8 cellular contexts compared by ENCODE assay signal in the genomic region with DNA sequence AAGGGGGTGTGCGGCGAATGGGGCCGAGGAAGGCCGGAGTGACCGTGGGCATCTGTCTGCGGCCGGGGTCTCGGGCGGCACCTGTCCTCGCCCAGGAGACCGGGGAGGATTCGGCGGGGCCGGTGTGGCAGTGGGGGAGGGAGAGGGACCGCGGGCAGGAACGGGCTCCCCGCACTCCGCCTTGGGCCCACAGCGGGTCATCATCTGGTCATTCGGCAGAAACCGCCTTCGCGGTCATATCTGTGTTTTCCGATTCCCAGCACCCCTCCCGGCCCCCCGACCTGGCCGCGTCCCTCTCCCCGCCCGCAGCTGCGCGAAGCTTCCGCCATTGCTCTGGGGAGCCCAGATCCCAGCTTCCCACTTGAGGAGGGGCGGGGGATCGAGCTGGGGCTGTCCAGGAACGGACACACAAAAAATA. TPM values are rescaled to one million over a fixed set of nuclear protein-coding genes. Genes with fewer than 3 reads are reported as not detected.
DNase-seq lines count a peak whose midpoint lies in the region; ATAC-seq, FAIRE-seq and TF ChIP-seq lines count a peak whose summit lies in the region.

No MANE protein-coding gene starts in this region.

- peaks cover 45% of the 10 kb centered on the region for H3K4me1 Mint-ChIP-seq in activated CD8-positive, alpha-beta memory T cell treated with anti-CD3 and anti-CD28 coated beads, Interleukin-2, amount 10 ng/mL, durations not matched to agents 7 days and 5 days
- H3K4me1 Mint-ChIP-seq in dendritic cell treated with granulocyte-macrophage colony-stimulating factor and Interleukin-4, amounts not matched to agents 40 ng/mL and 50 ng/mL, for 4 days (ENCODE audit: low read depth), result peaks cover 44% of the 10 kb centered on the region

- no peaks in the 10 kb centered on the region for H3K9me3 Mint-ChIP-seq in activated CD8-positive, alpha-beta memory T cell treated with anti-CD3 and anti-CD28 coated beads, Interleukin-2, amount 10 ng/mL, durations not matched to agents 7 days and 5 days (ENCODE audit: low read depth)
- H3K9me3 Mint-ChIP-seq in dendritic cell treated with granulocyte-macrophage colony-stimulating factor and Interleukin-4, amounts not matched to agents 40 ng/mL and 50 ng/mL, for 4 days, result no peaks in the 10 kb centered on the region

- no peak for ATAC-seq in activated CD8-positive, alpha-beta memory T cell treated with anti-CD3 and anti-CD28 coated beads, Interleukin-2, amount 10 ng/mL, durations not matched to agents 7 days and 5 days
- ATAC-seq in HepG2 (no peak), HG03095 (IDR thresholded peaks at IDR 0.05; ENCODE audit: unreplicated experiment) (no peak), GM21825 (IDR thresholded peaks at IDR 0.05; ENCODE audit: unreplicated experiment) (no peak)

- H3K36me3 ChIP-seq in OCI-LY3 (replicated peaks; ENCODE audit: low read depth, low read length) (peaks cover 20% of the 10 kb centered on the region), HepG2 (replicated peaks in 1 of 2; ENCODE audit: control insufficient read depth in 1 of 2, insufficient read depth in 2 of 2, low read length in 2 of 2) (no peaks in the 10 kb centered on the region; a peak in 1 of 5 replicates), stomach smooth muscle (ENCODE audit: control insufficient read depth in 2 of 2, insufficient read depth in 2 of 2, low read length in 2 of 2) (peaks cover 11 to 17% of the 10 kb centered on the region in 2 donors)

- no peak for TF ChIP-seq CTCF in OCI-LY3 (IDR thresholded peaks at IDR 0.05; ENCODE audit: low read depth, low read length)
- no peak for TF ChIP-seq CTCF in HepG2 (CRISPR knock-in tag; IDR thresholded peaks at IDR 0.05)

- H3K9me3 ChIP-seq in OCI-LY3 (ENCODE audit: insufficient read depth, low read length) (no peaks in the 10 kb centered on the region), HepG2 (ENCODE audit: low read length) (no peaks in the 10 kb centered on the region), stomach smooth muscle (ENCODE audit: control insufficient read depth in 2 of 2, low read length in 2 of 2) (no peaks in the 10 kb centered on the region)

- intact Hi-C loops in dendritic cell treated with granulocyte-macrophage colony-stimulating factor and Interleukin-4, amounts not matched to agents 40 ng/mL and 50 ng/mL, for 4 days (cut with micrococcal nuclease), result loop anchor here (5.0 to 10.0 kb wide), 3 partner anchors 54 to 432 kb away; no protein-coding TSS in a partner anchor
- intact Hi-C loops in HepG2 (cut with micrococcal nuclease; ENCODE audit: unreplicated experiment), result no loop called here

- H3K4me2 ChIP-seq in OCI-LY3 (ENCODE audit: low read length) (peak overlapping the region; percentile 74), HepG2 (ENCODE audit: low read depth, low read length) (peak overlapping the region; percentile 99)

- H3K27me3 Mint-ChIP-seq in activated CD8-positive, alpha-beta memory T cell treated with anti-CD3 and anti-CD28 coated beads, Interleukin-2, amount 10 ng/mL, durations not matched to agents 7 days and 5 days, result peaks cover 10% of the 10 kb centered on the region
- peaks cover 20% of the 10 kb centered on the region for H3K27me3 Mint-ChIP-seq in dendritic cell treated with granulocyte-macrophage colony-stimulating factor and Interleukin-4, amounts not matched to agents 40 ng/mL and 50 ng/mL, for 4 days

- H3K27ac ChIP-seq in OCI-LY3 (ENCODE audit: low read length) (peak overlapping the region; percentile 57), HepG2 (ENCODE audit: extremely low read length, insufficient read depth, low read length) (no peak overlapping the region), stomach smooth muscle (ENCODE audit: low read length) (peak overlapping the region; percentile 99)

- peak overlapping the region; percentile 83 for H3K27ac Mint-ChIP-seq in activated CD8-positive, alpha-beta memory T cell treated with anti-CD3 and anti-CD28 coated beads, Interleukin-2, amount 10 ng/mL, durations not matched to agents 7 days and 5 days
- peak overlapping the region; percentile 98 for H3K27ac Mint-ChIP-seq in dendritic cell treated with granulocyte-macrophage colony-stimulating factor and Interleukin-4, amounts not matched to agents 40 ng/mL and 50 ng/mL, for 4 days

- BruUV-seq in HepG2 (replicated peaks; lab: Mats Ljungman, UMichigan), result no TSS peak

- DNase-seq in activated CD8-positive, alpha-beta memory T cell treated with anti-CD3 and anti-CD28 coated beads, Interleukin-2, amount 10 ng/mL, durations not matched to agents 7 days and 5 days, result peak; percentile 54
- DNase-seq in activated CD8-positive, alpha-beta memory T cell treated with anti-CD3 and anti-CD28 coated beads, Interleukin-2, amount 50 U/mL, for 4 hours, result no peak
- DNase-seq in HepG2 (ENCODE audit: low spot score), result no peak

- TF ChIP-seq RAD21 in HepG2 (CRISPR knock-in tag; IDR thresholded peaks at IDR 0.05), result no peak

- POLR2A ChIA-PET in HepG2 (lab: Yijun Ruan, JAX), result no interaction called here

- H3K4me1 ChIP-seq in OCI-LY3 (ENCODE audit: low read length) (peaks cover 45% of the 10 kb centered on the region), HepG2 (ENCODE audit: insufficient read depth, low read length) (peaks cover 20% of the 10 kb centered on the region), stomach smooth muscle (ENCODE audit: control insufficient read depth, insufficient read depth, low read length) (peaks cover 47% of the 10 kb centered on the region)

- in situ Hi-C loops in HepG2 (cut with HindIII; ENCODE audit: extremely low pct_ligation_motif_present, low pct_unique_long_range_greater_than_20kb), result loop anchor here (5.0 to 10.0 kb wide), 2 partner anchors 129 to 252 kb away; no protein-coding TSS in a partner anchor

- 45% methylated on average over 14 of the region's 37 CpGs for WGBS in HepG2 (ENCODE audit: low lambda C conversion rate)

- TF ChIP-seq EP300 in HepG2 (IDR thresholded peaks at IDR 0.05; ENCODE audit: low read depth in 2 of 2, low read length in 2 of 2) (no peak), HepG2 (CRISPR knock-in tag; IDR thresholded peaks at IDR 0.05; ENCODE audit: borderline replicate concordance) (no peak)

- H3K4me3 Mint-ChIP-seq in activated CD8-positive, alpha-beta memory T cell treated with anti-CD3 and anti-CD28 coated beads, Interleukin-2, amount 10 ng/mL, durations not matched to agents 7 days and 5 days, result peak overlapping the region; percentile 87
- peak overlapping the region; percentile 94 for H3K4me3 Mint-ChIP-seq in dendritic cell treated with granulocyte-macrophage colony-stimulating factor and Interleukin-4, amounts not matched to agents 40 ng/mL and 50 ng/mL, for 4 days

- FAIRE-seq in HepG2 (lab: Jason Lieb, UNC), result no peak

- H3K4me3 ChIP-seq in OCI-LY3 (ENCODE audit: low read length) (peak overlapping the region; percentile 81), HepG2 (replicated peaks in 1 of 3; ENCODE audit: insufficient read depth in 1 of 3, low read depth in 2 of 3, low read length in 3 of 3) (peak overlapping the region; percentile 74 to 82 (median 80)), stomach smooth muscle (ENCODE audit: low read length in 2 of 2) (peak overlapping the region; percentile 88 to 91)

- H2AFZ ChIP-seq in OCI-LY3 (ENCODE audit: low read depth, low read length) (peak overlapping the region; percentile 29), HepG2 (ENCODE audit: low read length) (peak overlapping the region; percentile 36)

- peaks cover 9% of the 10 kb centered on the region for H3K36me3 Mint-ChIP-seq in activated CD8-positive, alpha-beta memory T cell treated with anti-CD3 and anti-CD28 coated beads, Interleukin-2, amount 10 ng/mL, durations not matched to agents 7 days and 5 days
- peaks cover 48% of the 10 kb centered on the region for H3K36me3 Mint-ChIP-seq in dendritic cell treated with granulocyte-macrophage colony-stimulating factor and Interleukin-4, amounts not matched to agents 40 ng/mL and 50 ng/mL, for 4 days (ENCODE audit: low read depth)

- H3K27me3 ChIP-seq in OCI-LY3 (ENCODE audit: low read depth, low read length) (no peaks in the 10 kb centered on the region), HepG2 (ENCODE audit: control insufficient read depth in 1 of 2, insufficient read depth in 2 of 2, low read length in 2 of 2) (peaks cover 2 to 37% of the 10 kb centered on the region in 2 experiments; a peak in 4 of 5 replicates), stomach smooth muscle (ENCODE audit: control insufficient read depth in 1 of 2, insufficient read depth in 2 of 2, low read length in 2 of 2) (no peaks in the 10 kb centered on the region)

- H3K9ac ChIP-seq in OCI-LY3 (ENCODE audit: low read length) (peak overlapping the region; percentile 86), HepG2 (ENCODE audit: insufficient read depth, low read depth, low read length) (peak overlapping the region; percentile 37; the same call in 1 of the 2 replicates), stomach smooth muscle (ENCODE audit: low read length in 2 of 2) (peak overlapping the region; percentile 87 to 95)

- H4K20me1 ChIP-seq in OCI-LY3 (ENCODE audit: insufficient read depth, low read length) (peaks cover 24% of the 10 kb centered on the region), HepG2 (ENCODE audit: insufficient read depth, low read length) (peaks cover 3% of the 10 kb centered on the region; the same call in 1 of the 2 replicates)

- CTCF ChIA-PET in activated CD8-positive, alpha-beta memory T cell treated with anti-CD3 and anti-CD28 coated beads, Interleukin-2, amount 10 ng/mL, durations not matched to agents 7 days and 5 days (lab: Charles Lee), result interaction anchor here (1.3 to 5.8 kb wide), 2 partner anchors 23 to 133 kb away, joined by 4 to 171 read pairs; no protein-coding TSS in a partner anchor
- CTCF ChIA-PET in HepG2 (lab: Yijun Ruan, JAX; ENCODE audit: low intra/inter-chr PET ratio, low total read pairs), result no interaction called here

- no peak for TF ChIP-seq POLR2A in HepG2 (IDR thresholded peaks at IDR 0.05; ENCODE audit: insufficient read depth in 1 of 2, low read depth in 2 of 2, low read length in 2 of 2)

- H3K79me2 ChIP-seq in OCI-LY3 (ENCODE audit: low read length) (peaks cover 40% of the 10 kb centered on the region), HepG2 (ENCODE audit: insufficient read depth, low read length) (no peaks in the 10 kb centered on the region)

RNA-seq across cellular contexts. Expression of a gene that starts 0.8 kb away (rescaled TPM):
- total RNA-seq in activated CD8-positive, alpha-beta memory T cell treated with anti-CD3 and anti-CD28 coated beads, Interleukin-2, amount 10 ng/mL, durations not matched to agents 7 days and 5 days, result 100 to 1,000 TPM in 1 of 2 experiments, 10 to 100 TPM in 1; 73.1 to 124 TPM
- 4.7 and 6.5 TPM in 2 replicates for total RNA-seq in HepG2 (2016; rRNA removed; fragmentation: Illumina TruSeq; extraction: Trizol)
- 0.51 and 0.79 TPM in 2 replicates for total RNA-seq in HepG2 (2016; cell fraction: cytosol; rRNA removed; fragmentation: Illumina TruSeq; extraction: Trizol; ENCODE audit: low read depth)
- total RNA-seq in HepG2 (2016; cell fraction: insoluble cytoplasmic fraction; rRNA removed; fragmentation: Illumina TruSeq; extraction: Trizol), result 4.0 and 6.6 TPM in 2 replicates
- 2.0 TPM in 2 replicates for total RNA-seq in HepG2 (2016; cell fraction: membrane; rRNA removed; fragmentation: Illumina TruSeq; extraction: Trizol)
- total RNA-seq in HepG2 (2016; cell fraction: nucleus; rRNA removed; fragmentation: Illumina TruSeq; extraction: Trizol), result 7.6 and 8.9 TPM in 2 replicates
- polyA plus RNA-seq in HepG2 (2011; rRNA removed), result 1.7 and 2.6 TPM in 2 replicates
- 1.2 and 1.3 TPM in 2 replicates for polyA plus RNA-seq in HepG2 (2011; cell fraction: cytosol; rRNA removed)
- 13.0 and 15.1 TPM in 2 replicates for polyA plus RNA-seq in HepG2 (2011; cell fraction: nucleus; rRNA removed)
- 4.0 and 5.0 TPM in 2 replicates for polyA plus RNA-seq in HepG2 (2012)
- polyA plus RNA-seq in HepG2 (2016; cell fraction: cytosol; fragmentation: Illumina TruSeq; extraction: Trizol; ENCODE audit: low read depth), result 0.35 and 0.47 TPM in 2 replicates
- polyA plus RNA-seq in HepG2 (2016; cell fraction: insoluble cytoplasmic fraction; fragmentation: Illumina TruSeq; extraction: Trizol; ENCODE audit: low read depth), result 3.9 and 4.7 TPM in 2 replicates
- polyA plus RNA-seq in HepG2 (2016; cell fraction: membrane; fragmentation: Illumina TruSeq; extraction: Trizol; ENCODE audit: low read depth), result 0.98 and 1.0 TPM in 2 replicates
- 13.0 and 13.1 TPM in 2 replicates for polyA plus RNA-seq in HepG2 (2016; cell fraction: nucleus; fragmentation: Illumina TruSeq; extraction: Trizol; ENCODE audit: insufficient read depth, low read depth)
- 8.8 and 30.1 TPM in 2 replicates for polyA minus RNA-seq in HepG2 (2011; rRNA and poly(A)+ RNA removed; ENCODE audit: low replicate concordance)
- polyA minus RNA-seq in HepG2 (2011; cell fraction: cytosol; rRNA and poly(A)+ RNA removed), result 5.5 and 5.9 TPM in 2 replicates
- polyA minus RNA-seq in HepG2 (2011; cell fraction: nucleus; rRNA and poly(A)+ RNA removed), result 9.9 and 16.2 TPM in 2 replicates

RNA-seq across cellular contexts. Expression of a gene that starts 29.0 kb away (rescaled TPM):
- 1 to 10 TPM in 1 of 2 experiments, under 1 TPM in 1; 0.96 to 2.4 TPM for total RNA-seq in activated CD8-positive, alpha-beta memory T cell treated with anti-CD3 and anti-CD28 coated beads, Interleukin-2, amount 10 ng/mL, durations not matched to agents 7 days and 5 days
- 2.5 and 2.6 TPM in 2 replicates for total RNA-seq in HepG2 (2016; rRNA removed; fragmentation: Illumina TruSeq; extraction: Trizol)
- total RNA-seq in HepG2 (2016; cell fraction: cytosol; rRNA removed; fragmentation: Illumina TruSeq; extraction: Trizol; ENCODE audit: low read depth), result 0.44 and 0.51 TPM in 2 replicates
- total RNA-seq in HepG2 (2016; cell fraction: insoluble cytoplasmic fraction; rRNA removed; fragmentation: Illumina TruSeq; extraction: Trizol), result 2.1 and 2.5 TPM in 2 replicates
- total RNA-seq in HepG2 (2016; cell fraction: membrane; rRNA removed; fragmentation: Illumina TruSeq; extraction: Trizol), result 2.4 TPM in 2 replicates
- total RNA-seq in HepG2 (2016; cell fraction: nucleus; rRNA removed; fragmentation: Illumina TruSeq; extraction: Trizol), result 5.7 and 7.1 TPM in 2 replicates
- polyA plus RNA-seq in HepG2 (2011; rRNA removed), result 4.8 and 6.7 TPM in 2 replicates
- 4.4 and 4.7 TPM in 2 replicates for polyA plus RNA-seq in HepG2 (2011; cell fraction: cytosol; rRNA removed)
- 7.5 and 8.6 TPM in 2 replicates for polyA plus RNA-seq in HepG2 (2011; cell fraction: nucleus; rRNA removed)
- 13.2 and 13.3 TPM in 2 replicates for polyA plus RNA-seq in HepG2 (2012)
- polyA plus RNA-seq in HepG2 (2016; cell fraction: cytosol; fragmentation: Illumina TruSeq; extraction: Trizol; ENCODE audit: low read depth), result 0.61 and 0.71 TPM in 2 replicates
- polyA plus RNA-seq in HepG2 (2016; cell fraction: insoluble cytoplasmic fraction; fragmentation: Illumina TruSeq; extraction: Trizol; ENCODE audit: low read depth), result 3.2 and 4.5 TPM in 2 replicates
- polyA plus RNA-seq in HepG2 (2016; cell fraction: membrane; fragmentation: Illumina TruSeq; extraction: Trizol; ENCODE audit: low read depth), result 1.6 and 1.8 TPM in 2 replicates
- 13.4 and 14.4 TPM in 2 replicates for polyA plus RNA-seq in HepG2 (2016; cell fraction: nucleus; fragmentation: Illumina TruSeq; extraction: Trizol; ENCODE audit: insufficient read depth, low read depth)
- 2.5 and 11.6 TPM in 2 replicates for polyA minus RNA-seq in HepG2 (2011; rRNA and poly(A)+ RNA removed; ENCODE audit: low replicate concordance)
- 6.9 and 7.3 TPM in 2 replicates for polyA minus RNA-seq in HepG2 (2011; cell fraction: cytosol; rRNA and poly(A)+ RNA removed)
- 2.4 and 3.4 TPM in 2 replicates for polyA minus RNA-seq in HepG2 (2011; cell fraction: nucleus; rRNA and poly(A)+ RNA removed)

Comparison
In these comparisons a context has a peak if more than half of its experiments do, and no peak if none do; other contexts are left out.
1. H3K9ac ChIP-seq: peak in every context shown above with its lines; median percentile 91 in stomach smooth muscle; 86 in OCI-LY3; 37 in HepG2.
2. RNA of a gene that starts 0.8 kb away (total RNA-seq): 73.1 to 124 TPM in activated CD8-positive, alpha-beta memory T cell treated with anti-CD3 and anti-CD28 coated beads, Interleukin-2, amount 10 ng/mL, durations not matched to agents 7 days and 5 days; 0.51 to 8.9 TPM in HepG2; every median in the first group is over 4 times any median in the second.
3. Peak in every context shown above with its lines, with median percentiles within 50 percentile points of each other: H3K4me3 ChIP-seq.